8 cellular contexts compared by ENCODE assay signal in genomic region chr6:111482959-111483735, GRCh38. TPM values are rescaled to one million over a fixed set of nuclear protein-coding genes. Genes with fewer than 3 reads are reported as not detected.
DNase-seq lines count a peak whose midpoint lies in the region; ATAC-seq and TF ChIP-seq lines count a peak whose summit lies in the region.

Gene REV3L (minus strand): TSS chr6:111483218. CDS start chr6:111482888, 330 bp downstream.

- H3K4me3 ChIP-seq in WERI-Rb-1 (ENCODE audit: low read depth, low read length) (peak within 1 kb of the TSS; percentile 96), breast epithelium (peak within 1 kb of the TSS; percentile 89 to 100 (median 99))

- peaks cover 0 to 2% of the 10 kb centered on the region in 2 donors for H3K4me1 ChIP-seq in breast epithelium

- peak; percentile 25 for ATAC-seq in HG03039 (IDR thresholded peaks at IDR 0.05; ENCODE audit: unreplicated experiment)

- DNase-seq in NCI-H2081 (lab: John Stamatoyannopoulos, UW) (peak; percentile 87 to 88), NCI-H2081 treated with DMSO at 0.1 percent for 48 hours (lab: John Stamatoyannopoulos, UW) (no peak), NCI-H2171 treated with DMSO at 0.1 percent for 48 hours (lab: John Stamatoyannopoulos, UW) (peak; percentile 98), WERI-Rb-1 (peak; percentile 97), breast epithelium (ENCODE audit: low spot score in 2 of 2) (peak; percentile 81 to 87), iPS-NIHi7 (ENCODE audit: extremely low spot score) (peak; percentile 76), smooth muscle cell of the brain vasculature (ENCODE audit: low read depth, low spot score) (peak; percentile 75)

- TF ChIP-seq POLR2A in breast epithelium (IDR thresholded peaks at IDR 0.05), result no peak

- TF ChIP-seq CTCF in WERI-Rb-1 (IDR thresholded peaks at IDR 0.05; ENCODE audit: low read depth, low read length) (no peak), breast epithelium (IDR thresholded peaks at IDR 0.05) (no peak)

- intact Hi-C loops in breast epithelium (cut with DNase I; ENCODE audit: low total_unique reads), result loop anchor here (10.0 kb wide), 1 partner anchor 122 kb away; the partner anchor contains the start of gene TRAF3IP2

- H3K27ac ChIP-seq in WERI-Rb-1 (peak within 1 kb of the TSS; percentile 99), breast epithelium (peak within 1 kb of the TSS; percentile 98 to 100)

- H3K9me3 ChIP-seq in WERI-Rb-1 (ENCODE audit: severe bottlenecking), result no peaks in the 10 kb centered on the region
- no peaks in the 10 kb centered on the region for H3K9me3 ChIP-seq in breast epithelium

- H3K27me3 ChIP-seq in WERI-Rb-1 (ENCODE audit: insufficient read depth, low read depth, severe bottlenecking) (no peaks in the 10 kb centered on the region), breast epithelium (no peaks in the 10 kb centered on the region)

- peaks cover 8% of the 10 kb centered on the region for H3K36me3 ChIP-seq in WERI-Rb-1
- H3K36me3 ChIP-seq in breast epithelium, result no peaks in the 10 kb centered on the region

RNA-seq across cellular contexts. Expression of gene REV3L, which starts in this region (rescaled TPM):
- total RNA-seq in breast epithelium, result 100 to 1,000 TPM in 1 of 3 donors, 10 to 100 TPM in 2; 50.3 to 108 (median 82.3) TPM
